1 cellular context compared by ENCODE assay signal in genomic region chr22:45238431-45239377, GRCh38.
TF ChIP-seq lines count a peak whose summit lies in the region.

No MANE protein-coding gene starts in this region.

TF ChIP-seq in A549, 52 proteins besides CTCF, POLR2A, EP300 and RAD21 (continued from another document):
- TF ChIP-seq REST (IDR thresholded peaks at IDR 0.05) (no peak), SMC3 (IDR thresholded peaks at IDR 0.05) (no peak), CBX8 (IDR thresholded peaks at IDR 0.05) (no peak), HMGXB4 (CRISPR knock-in tag; IDR thresholded peaks at IDR 0.05; ENCODE audit: borderline replicate concordance) (no peak), FOSB (CRISPR knock-in tag; IDR thresholded peaks at IDR 0.05) (no peak), CBX2 (IDR thresholded peaks at IDR 0.05; ENCODE audit: borderline replicate concordance, low read depth) (no peak), POLR2AphosphoS2 (conservative IDR thresholded peaks at IDR 0.05; ENCODE audit: low read length) (no peak), EHMT2 (IDR thresholded peaks at IDR 0.05; ENCODE audit: low read depth) (no peak), ATOH8 (CRISPR knock-in tag; IDR thresholded peaks at IDR 0.05; ENCODE audit: low read depth) (no peak), EHF (CRISPR knock-in tag; IDR thresholded peaks at IDR 0.05) (no peak), BCL3 (IDR thresholded peaks at IDR 0.05) (no peak)
